Comparison of ENCODE assay signal across 10 cellular contexts in the genomic region with DNA sequence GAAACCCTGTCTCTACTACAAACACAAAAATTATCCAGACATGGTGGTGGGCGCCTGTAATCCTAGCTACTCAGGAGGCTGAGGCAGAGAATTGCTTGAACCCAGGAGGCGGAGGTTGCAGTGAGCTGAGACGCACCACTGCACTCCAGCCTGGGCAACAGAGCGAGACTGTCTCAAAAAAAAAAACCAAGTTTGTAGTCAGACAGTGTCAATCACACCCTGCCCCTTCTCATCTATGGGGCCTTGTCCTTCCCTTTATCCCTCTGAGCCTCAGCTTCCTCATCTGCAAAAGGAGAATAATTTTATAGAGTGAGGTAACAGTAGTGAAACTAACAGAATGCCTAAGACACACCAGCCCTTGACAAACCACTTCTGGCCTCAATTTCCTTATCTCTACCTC. TPM values are rescaled to one million over a fixed set of nuclear protein-coding genes. Genes with fewer than 3 reads are reported as not detected.
DNase-seq lines count a peak whose midpoint lies in the region; ATAC-seq, FAIRE-seq and TF ChIP-seq lines count a peak whose summit lies in the region.
"Not testable (repeated sequence)": the region's sequence is repeated elsewhere in the genome, so short reads cannot be mapped to it uniquely, and the experiment has no call there.
"Had no signal": no experiment of that assay in that cellular context is flagged by ENCODE, and none has a peak within 500 bp of the region (broad histone marks: within the 10 kb centered on the region; RNA-seq: fewer than 3 reads in every experiment).

No MANE protein-coding gene starts in this region.

- not testable (repeated sequence) for DNase-seq in GM18507 (ENCODE audit: extremely low spot score, insufficient read length, low read depth); T-helper 2 cell treated with Interferon-gamma antibody and Interleukin-4, amounts not matched to agents 5 μg/mL and 100 μg/mL, for 36 hours (ENCODE audit: low spot score); esophagus squamous epithelium (lab: John Stamatoyannopoulos, UW); memory B cell (ENCODE audit: low spot score in 2 of 2); upper lobe of right lung
- DNase-seq in NCI-H526 treated with DMSO at 0.1 percent for 48 hours (lab: John Stamatoyannopoulos, UW) (peak; percentile 49), adipocyte (ENCODE audit: low read depth) (peak; percentile 28)

- 73% methylated on average over 4 of the region's 4 CpGs; no CpG with 5 or more reads in 1 of the 2 donors for WGBS in esophagus squamous epithelium, 2 donors

- intact Hi-C loops in esophagus squamous epithelium (cut with DNase I); upper lobe of right lung (cut with DNase I): not testable (repeated sequence)

- not testable (repeated sequence) for TF ChIP-seq POLR2A in esophagus squamous epithelium (IDR thresholded peaks at IDR 0.05)

- H3K27me3 ChIP-seq in adipocyte (replicated peaks; ENCODE audit: control insufficient read depth, insufficient read depth, low read length); esophagus squamous epithelium; rectal smooth muscle tissue (ENCODE audit: control insufficient read depth, insufficient read depth, low read length); upper lobe of right lung: not testable (repeated sequence)

- not testable (repeated sequence) for H3K36me3 ChIP-seq in adipocyte (ENCODE audit: control insufficient read depth, insufficient read depth, low read length, severe bottlenecking); esophagus squamous epithelium; rectal smooth muscle tissue (ENCODE audit: control insufficient read depth, insufficient read depth, low read length); upper lobe of right lung

- peak; percentile 79 for FAIRE-seq in GM18507 (lab: Jason Lieb, UNC)

- H3K27me3 Mint-ChIP-seq in T-helper 2 cell treated with Interferon-gamma antibody and Interleukin-4, amounts not matched to agents 5 μg/mL and 100 μg/mL, for 36 hours (ENCODE audit: low read depth); memory B cell: not testable (repeated sequence)

- peaks cover 18% of the 10 kb centered on the region for H3K36me3 Mint-ChIP-seq in T-helper 2 cell treated with Interferon-gamma antibody and Interleukin-4, amounts not matched to agents 5 μg/mL and 100 μg/mL, for 36 hours (ENCODE audit: low read depth)
- not testable (repeated sequence) for H3K36me3 Mint-ChIP-seq in memory B cell

- H3K27ac Mint-ChIP-seq in T-helper 2 cell treated with Interferon-gamma antibody and Interleukin-4, amounts not matched to agents 5 μg/mL and 100 μg/mL, for 36 hours, result peak overlapping the region; percentile 92
- H3K27ac Mint-ChIP-seq in memory B cell, result peak overlapping the region; percentile 94

- H3K4me1 ChIP-seq in adipocyte (ENCODE audit: control insufficient read depth, insufficient read depth, low read length) (peaks cover 89% of the 10 kb centered on the region), esophagus squamous epithelium (peaks cover 94 to 100% (median 98%) of the 10 kb centered on the region in 3 donors), rectal smooth muscle tissue (ENCODE audit: control insufficient read depth, insufficient read depth, low read length) (peaks cover 79% of the 10 kb centered on the region), upper lobe of right lung (peaks cover 94% of the 10 kb centered on the region)

- peak overlapping the region; percentile 65 for H3K4me3 Mint-ChIP-seq in T-helper 2 cell treated with Interferon-gamma antibody and Interleukin-4, amounts not matched to agents 5 μg/mL and 100 μg/mL, for 36 hours
- peak overlapping the region; percentile 77 for H3K4me3 Mint-ChIP-seq in memory B cell

- not testable (repeated sequence) for TF ChIP-seq CTCF in esophagus squamous epithelium (IDR thresholded peaks at IDR 0.05); upper lobe of right lung (IDR thresholded peaks at IDR 0.05)

- H3K4me3 ChIP-seq in adipocyte (ENCODE audit: low read length); rectal smooth muscle tissue (ENCODE audit: low read length); upper lobe of right lung: not testable (repeated sequence)
- H3K4me3 ChIP-seq in esophagus squamous epithelium, result peak overlapping the region in 2 of 4 donors; percentile 39 to 60

- peak; percentile 66 for ATAC-seq in memory B cell (ENCODE audit: low read depth)
- ATAC-seq in upper lobe of right lung, result not testable (repeated sequence)

- H3K9ac ChIP-seq in adipocyte (ENCODE audit: low read length) (peak overlapping the region; percentile 100), rectal smooth muscle tissue (ENCODE audit: low read length) (peak overlapping the region; percentile 35)

- H3K9me3 ChIP-seq in adipocyte (ENCODE audit: control insufficient read depth, low read length); esophagus squamous epithelium; upper lobe of right lung: not testable (repeated sequence)

- peaks cover 82% of the 10 kb centered on the region for H3K4me1 Mint-ChIP-seq in T-helper 2 cell treated with Interferon-gamma antibody and Interleukin-4, amounts not matched to agents 5 μg/mL and 100 μg/mL, for 36 hours (ENCODE audit: low read depth)
- peaks cover 70% of the 10 kb centered on the region for H3K4me1 Mint-ChIP-seq in memory B cell

- H3K27ac ChIP-seq in esophagus squamous epithelium, result peak overlapping the region; percentile 95 to 100 (median 98)
- H3K27ac ChIP-seq in rectal smooth muscle tissue (ENCODE audit: low read depth, low read length), result peak overlapping the region; percentile 91
- peak overlapping the region; percentile 86 for H3K27ac ChIP-seq in upper lobe of right lung

- not testable (repeated sequence) for H3K9me3 Mint-ChIP-seq in T-helper 2 cell treated with Interferon-gamma antibody and Interleukin-4, amounts not matched to agents 5 μg/mL and 100 μg/mL, for 36 hours; memory B cell

RNA-seq across cellular contexts. Expression of gene BCL9L, which starts 10.8 kb away (rescaled TPM):
- total RNA-seq in esophagus squamous epithelium (10 to 100 TPM; 16.4 to 29.6 (median 18.9) TPM), upper lobe of right lung (62.5 TPM)

RNA-seq across cellular contexts. Expression of gene CXCR5, which starts 31.3 kb away (rescaled TPM):
- total RNA-seq in esophagus squamous epithelium, result under 1 TPM in 1 of 4 donors, not detected in 3; 0.06 TPM
- total RNA-seq in upper lobe of right lung, result not detected
- total RNA-seq: epithelial cell of proximal tubule, M059J had no signal

RNA-seq across cellular contexts. Expression of gene UPK2, which starts 41.1 kb away (rescaled TPM):
- total RNA-seq in esophagus squamous epithelium, result under 1 TPM in 1 of 4 donors, not detected in 3; 0.57 TPM
- total RNA-seq in upper lobe of right lung, result not detected
- total RNA-seq: epithelial cell of proximal tubule, M059J had no signal

RNA-seq across cellular contexts. Expression of gene FOXR1, which starts 56.6 kb away (rescaled TPM):
- not detected for total RNA-seq in esophagus squamous epithelium
- not detected for total RNA-seq in upper lobe of right lung
- total RNA-seq: epithelial cell of proximal tubule, M059J had no signal
